1 cellular context compared by ENCODE assay signal in the genomic region with DNA sequence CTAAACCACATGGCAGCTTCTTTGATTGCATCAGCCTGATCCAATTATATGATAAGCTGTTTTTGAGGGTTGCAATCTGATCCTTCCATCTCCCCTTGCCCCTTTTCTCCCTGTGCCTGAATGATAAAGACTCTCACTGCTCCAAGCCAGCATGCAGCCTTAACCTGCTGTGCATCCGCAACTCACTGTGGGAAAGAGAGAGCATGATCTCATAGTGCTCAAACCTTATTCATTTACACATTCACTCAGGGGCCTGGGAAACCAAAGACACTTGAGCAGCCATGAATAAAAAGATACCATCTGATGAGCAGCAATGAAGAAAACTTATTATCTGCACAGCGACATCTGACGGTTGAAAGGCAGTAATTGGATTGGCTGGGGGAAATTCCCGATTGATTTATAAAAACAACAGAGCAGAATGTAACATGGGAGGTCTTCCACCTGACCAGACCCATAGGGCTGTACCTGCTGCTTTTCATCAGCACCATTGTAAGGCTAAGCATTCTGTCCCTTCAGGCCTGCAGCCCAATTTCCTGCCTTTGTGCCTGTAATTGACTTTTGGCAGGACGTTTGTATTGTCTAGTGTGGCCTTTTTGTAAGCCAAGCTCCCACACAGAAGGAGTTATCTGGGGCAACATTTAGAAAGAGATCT.
TF ChIP-seq lines count a peak whose summit lies in the region.

No MANE protein-coding gene starts in this region.

TF ChIP-seq in K562, 482 proteins besides CTCF, POLR2A, EP300 and RAD21 (continued from another document):
- TF ChIP-seq RFX5 (IDR thresholded peaks at IDR 0.05; ENCODE audit: low read depth, low read length) (peak; percentile 95), MYC (IDR thresholded peaks at IDR 0.05; ENCODE audit: low read depth, low read length) (peak; percentile 73), MYC (CRISPR knock-in tag; IDR thresholded peaks at IDR 0.05; ENCODE audit: borderline replicate concordance, low read depth) (no peak), POU5F1 (IDR thresholded peaks at IDR 0.05; ENCODE audit: borderline replicate concordance, low read depth, low read length, partially characterized antibody) (no peak), ZNF830 (CRISPR knock-in tag; IDR thresholded peaks at IDR 0.05) (no peak), CEBPG (CRISPR knock-in tag; IDR thresholded peaks at IDR 0.05) (no peak; the same call in 1 of the 2 replicates), CEBPG (tag; conservative IDR thresholded peaks at IDR 0.05 in 1 of 2, IDR thresholded peaks at IDR 0.05 in 1 of 2) (peak; percentile 18 to 57; a peak in 2 of 4 replicates), CREB1 (IDR thresholded peaks at IDR 0.05) (no peak), CREB1 (CRISPR knock-in tag; IDR thresholded peaks at IDR 0.05) (0 out of 2 replicates have a peak, but pooled peaks have one; percentile 42), CEBPB (tag; IDR thresholded peaks at IDR 0.05) (no peak), BRD4 (IDR thresholded peaks at IDR 0.05) (no peak), NFYB (IDR thresholded peaks at IDR 0.05; ENCODE audit: extremely low read depth, insufficient read length) (peak; percentile 26), HDGF (IDR thresholded peaks at IDR 0.05) (no peak)
TF ChIP-seq in K562: peak in this region for 7.
